In genomic region chr6:85078071-85078470, GRCh38 we compare ENCODE assay signal across 14 cellular contexts.
DNase-seq lines count a peak whose midpoint lies in the region; ATAC-seq and TF ChIP-seq lines count a peak whose summit lies in the region.
"Had no signal": no experiment of that assay in that cellular context is flagged by ENCODE, and none has a peak within 500 bp of the region (broad histone marks: within the 10 kb centered on the region; RNA-seq: fewer than 3 reads in every experiment).

No MANE protein-coding gene starts in this region.

- TF ChIP-seq POLR2A in breast epithelium (IDR thresholded peaks at IDR 0.05), result no peak

- H3K36me3 ChIP-seq in breast epithelium, result no peaks in the 10 kb centered on the region
- no peaks in the 10 kb centered on the region for H3K36me3 ChIP-seq in SJSA1
- H3K36me3 ChIP-seq: thoracic aorta had no signal

- H3K4me1 ChIP-seq in breast epithelium, result no peaks in the 10 kb centered on the region
- H3K4me1 ChIP-seq in SJSA1 (replicated peaks), result peaks cover 31% of the 10 kb centered on the region

- intact Hi-C loops in MCF 10A (cut with micrococcal nuclease) (no loop called here), breast epithelium (cut with DNase I; ENCODE audit: low total_unique reads) (no loop called here)
- intact Hi-C loops in activated CD4-positive, alpha-beta memory T cell treated with anti-CD3 and anti-CD28 coated beads for 36 hours (cut with micrococcal nuclease), result no loop called here

- H3K27me3 Mint-ChIP-seq in MCF 10A (ENCODE audit: insufficient read depth, unreplicated experiment), result no peaks in the 10 kb centered on the region
- no peaks in the 10 kb centered on the region for H3K27me3 Mint-ChIP-seq in activated CD4-positive, alpha-beta memory T cell treated with anti-CD3 and anti-CD28 coated beads for 36 hours

- H3K4me1 Mint-ChIP-seq in MCF 10A (ENCODE audit: insufficient read depth, unreplicated experiment), result peaks cover 24% of the 10 kb centered on the region
- no peaks in the 10 kb centered on the region for H3K4me1 Mint-ChIP-seq in activated CD4-positive, alpha-beta memory T cell treated with anti-CD3 and anti-CD28 coated beads for 36 hours (ENCODE audit: low read depth)
- H3K4me1 Mint-ChIP-seq: nephron had no signal

- H3K27ac ChIP-seq in breast epithelium, result no peak overlapping the region
- H3K27ac ChIP-seq in SJSA1, result peak overlapping the region; percentile 56
- H3K27ac ChIP-seq: thoracic aorta had no signal

- H3K9me3 ChIP-seq in breast epithelium (no peaks in the 10 kb centered on the region), SJSA1 (replicated peaks) (no peaks in the 10 kb centered on the region)
- H3K9me3 ChIP-seq: thoracic aorta had no signal

- H3K36me3 Mint-ChIP-seq in MCF 10A (ENCODE audit: insufficient read depth, unreplicated experiment), result no peaks in the 10 kb centered on the region
- H3K36me3 Mint-ChIP-seq in activated CD4-positive, alpha-beta memory T cell treated with anti-CD3 and anti-CD28 coated beads for 36 hours, result no peaks in the 10 kb centered on the region

- no peaks in the 10 kb centered on the region for H3K9me3 Mint-ChIP-seq in MCF 10A (ENCODE audit: unreplicated experiment)
- no peaks in the 10 kb centered on the region for H3K9me3 Mint-ChIP-seq in activated CD4-positive, alpha-beta memory T cell treated with anti-CD3 and anti-CD28 coated beads for 36 hours
- H3K9me3 Mint-ChIP-seq: activated T-helper 1 cell treated with anti-CD3 and anti-CD28 coated beads, Interleukin-12 subunit alpha, Interleukin-12 subunit beta, Interleukin-2, Interleukin-4 antibody, amounts not matched to agents 30 ng/mL and 10 ng/mL and 1 ng/mL, durations not matched to agents 14 hours and 24 hours and 36 hours; nephron had no signal

- H3K4me3 Mint-ChIP-seq in MCF 10A (ENCODE audit: unreplicated experiment), result no peak overlapping the region
- H3K4me3 Mint-ChIP-seq in activated CD4-positive, alpha-beta memory T cell treated with anti-CD3 and anti-CD28 coated beads for 36 hours, result no peak overlapping the region
- H3K4me3 Mint-ChIP-seq: activated T-helper 1 cell treated with anti-CD3 and anti-CD28 coated beads, Interleukin-12 subunit alpha, Interleukin-12 subunit beta, Interleukin-2, Interleukin-4 antibody, amounts not matched to agents 30 ng/mL and 10 ng/mL and 1 ng/mL, durations not matched to agents 14 hours and 24 hours and 36 hours; nephron had no signal

- no TSS peak for BruUV-seq in MCF 10A (replicated peaks; lab: Mats Ljungman, UMichigan)

- POLR2A ChIA-PET in MCF 10A (lab: Yijun Ruan, JAX), result interaction anchor here (0.6 to 1.6 kb wide), 4 partner anchors 10 to 361 kb away, joined by 3 to 10 read pairs (median 4); no protein-coding TSS in a partner anchor
- POLR2A ChIA-PET in activated CD4-positive, alpha-beta memory T cell treated with anti-CD3 and anti-CD28 coated beads for 36 hours (lab: Charles Lee), result no interaction called here

- peak overlapping the region; percentile 18 for H3K27ac Mint-ChIP-seq in MCF 10A (ENCODE audit: low read depth, unreplicated experiment)
- H3K27ac Mint-ChIP-seq in activated CD4-positive, alpha-beta memory T cell treated with anti-CD3 and anti-CD28 coated beads for 36 hours, result no peak overlapping the region
- H3K27ac Mint-ChIP-seq: activated T-helper 1 cell treated with anti-CD3 and anti-CD28 coated beads, Interleukin-12 subunit alpha, Interleukin-12 subunit beta, Interleukin-2, Interleukin-4 antibody, amounts not matched to agents 30 ng/mL and 10 ng/mL and 1 ng/mL, durations not matched to agents 14 hours and 24 hours and 36 hours; nephron had no signal

- CTCF ChIA-PET in MCF 10A (lab: Yijun Ruan, JAX), result no interaction called here
- CTCF ChIA-PET in activated CD4-positive, alpha-beta memory T cell treated with anti-CD3 and anti-CD28 coated beads for 36 hours (lab: Charles Lee), result no interaction called here

- TF ChIP-seq CTCF in MCF 10A (IDR thresholded peaks at IDR 0.05; ENCODE audit: unreplicated experiment), result no peak
- no peak for TF ChIP-seq CTCF in breast epithelium (IDR thresholded peaks at IDR 0.05)

- no peak for ATAC-seq in GM18870 (IDR thresholded peaks at IDR 0.05; ENCODE audit: unreplicated experiment)

- H3K27me3 ChIP-seq in breast epithelium, result no peaks in the 10 kb centered on the region
- H3K27me3 ChIP-seq in SJSA1 (replicated peaks), result no peaks in the 10 kb centered on the region

- H3K4me3 ChIP-seq in breast epithelium (no peak overlapping the region), SJSA1 (no peak overlapping the region)
- H3K4me3 ChIP-seq: thoracic aorta had no signal

- DNase-seq in MCF 10A (ENCODE audit: unreplicated experiment) (peak; percentile 93), breast epithelium (ENCODE audit: low spot score in 2 of 2) (no peak), SJSA1 (ENCODE audit: low read depth in 1 of 2, low spot score in 2 of 2) (peak; percentile 70 to 91), fibroblast of peridontal ligament (ENCODE audit: extremely low read depth) (peak; percentile 91), activated T-cell treated with anti-CD3 and anti-CD28 coated beads for 4 hours (no peak), NCI-H1930 (lab: John Stamatoyannopoulos, UW) (no peak)
- DNase-seq in activated CD4-positive, alpha-beta memory T cell treated with anti-CD3 and anti-CD28 coated beads for 36 hours, result no peak
- DNase-seq: AML-193; Karpas-422; stimulated activated CD4-positive, alpha-beta T cell treated with anti-CD3 and anti-CD28 coated beads, Interleukin-4, amount 100 ng/mL, for 1 hour had no signal

Comparison
In these comparisons a context has a peak if more than half of its experiments do, and no peak if none do; other contexts are left out.
1. DNase-seq: peak in MCF 10A (single experiment), SJSA1 (2 of 2) and fibroblast of peridontal ligament (single experiment); none in breast epithelium (0 of 2), activated T-cell treated with anti-CD3 and anti-CD28 coated beads for 4 hours (single experiment), NCI-H1930 (0 of 2) and activated CD4-positive, alpha-beta memory T cell treated with anti-CD3 and anti-CD28 coated beads for 36 hours (single experiment).